Comparison of ENCODE assay signal across 7 cellular contexts in genomic region chr11:64869571-64870175, GRCh38. TPM values are rescaled to one million over a fixed set of nuclear protein-coding genes. Genes with fewer than 3 reads are reported as not detected.
DNase-seq lines count a peak whose midpoint lies in the region; ATAC-seq, FAIRE-seq and TF ChIP-seq lines count a peak whose summit lies in the region.
"Had no signal": no experiment of that assay in that cellular context is flagged by ENCODE, and none has a peak within 500 bp of the region (broad histone marks: within the 10 kb centered on the region; RNA-seq: fewer than 3 reads in every experiment).

No MANE protein-coding gene starts in this region.

- H3K9me3 ChIP-seq in K562 (replicated peaks; ENCODE audit: control insufficient read depth, insufficient read depth, low read depth, low read length) = no peaks in the 10 kb centered on the region

- peaks cover 4% of the 10 kb centered on the region for H3K27me3 Mint-ChIP-seq in GM23338 (ENCODE audit: insufficient read depth, low read depth, poor library complexity)
- no peaks in the 10 kb centered on the region for H3K27me3 Mint-ChIP-seq in osteocyte (ENCODE audit: unreplicated experiment)

- FAIRE-seq in K562 (lab: Jason Lieb, UNC) = no peak

- WGBS in K562 (ENCODE audit: insufficient coverage, low coverage, missing lambda C conversion rate) = 93% methylated on average over 8 of the region's 9 CpGs

- no peak for TF ChIP-seq POLR2A in K562 (conservative IDR thresholded peaks at IDR 0.05)

- no peak for DNase-seq in GM23338 (ENCODE audit: low spot score)
- DNase-seq in K562 (ENCODE audit: extremely low read depth in 1 of 4, low spot score in 3 of 4) = peak in 2 of 4 experiments; percentile 19 to 31
- DNase-seq in osteocyte (ENCODE audit: extremely low spot score, unreplicated experiment) = no peak
- no peak for DNase-seq in AG08395 (ENCODE audit: low spot score)
- DNase-seq: NCI-H2107 had no signal

- H3K4me1 Mint-ChIP-seq in GM23338 (peaks cover 3% of the 10 kb centered on the region; the same call in 1 of the 3 replicates), osteocyte (ENCODE audit: unreplicated experiment) (peaks cover 58% of the 10 kb centered on the region)

- no peaks in the 10 kb centered on the region for H3K27me3 ChIP-seq in GM23338 (ENCODE audit: insufficient read depth)
- H3K27me3 ChIP-seq in K562 (ENCODE audit: control insufficient read depth in 2 of 2, insufficient read depth in 2 of 2, low read length in 2 of 2) = no peaks in the 10 kb centered on the region; a peak in 1 of 5 replicates

- no peaks in the 10 kb centered on the region for H4K20me1 ChIP-seq in GM23338 (replicated peaks; ENCODE audit: insufficient read depth)
- H4K20me1 ChIP-seq in K562 (replicated peaks; ENCODE audit: control insufficient read depth, insufficient read depth, low read length) = peaks cover 8% of the 10 kb centered on the region; the same call in 1 of the 2 replicates

- intact Hi-C loops in K562 (cut with micrococcal nuclease) = loop anchor here (2.0 kb wide), 1 partner anchor 19 kb away; no protein-coding TSS in a partner anchor

- peaks cover 6% of the 10 kb centered on the region; the same call in 2 of the 3 replicates for H3K36me3 Mint-ChIP-seq in GM23338 (ENCODE audit: low read depth)
- peaks cover 15% of the 10 kb centered on the region for H3K36me3 Mint-ChIP-seq in osteocyte (ENCODE audit: unreplicated experiment)

- no peak overlapping the region for H3K27ac ChIP-seq in GM23338 (ENCODE audit: low read depth)
- peak overlapping the region; percentile 66 for H3K27ac ChIP-seq in K562 (ENCODE audit: extremely low read depth, low read depth, low read length)

- H2AFZ ChIP-seq in GM23338 (no peak overlapping the region), K562 (ENCODE audit: low read depth, low read length) (no peak overlapping the region)

- no peak for TF ChIP-seq EP300 in K562 (IDR thresholded peaks at IDR 0.05; ENCODE audit: low read length)

- H3K4me2 ChIP-seq in GM23338 (no peak overlapping the region), K562 (ENCODE audit: insufficient read depth, low read length) (peak overlapping the region; percentile 62)

- no peaks in the 10 kb centered on the region for H3K9me2 ChIP-seq in GM23338 (ENCODE audit: insufficient read depth)

- peak in 1 of 2 experiments; percentile 21; a peak in 1 of 4 replicates for TF ChIP-seq RAD21 in K562 (CRISPR knock-in tag; conservative IDR thresholded peaks at IDR 0.05 in 1 of 2, IDR thresholded peaks at IDR 0.05 in 1 of 2)

- TF ChIP-seq CTCF in GM23338 (conservative IDR thresholded peaks at IDR 0.05; ENCODE audit: low read depth in 2 of 2) (peak; percentile 40 to 54; a peak in 3 of 4 replicates), K562 (IDR thresholded peaks at IDR 0.05 in 2 of 3, conservative IDR thresholded peaks at IDR 0.05 in 1 of 3; ENCODE audit: insufficient read depth in 2 of 3, low read depth in 1 of 3, low read length in 3 of 3) (peak; percentile 30 to 41 (median 35); a peak in 4 of 6 replicates), osteocyte (IDR thresholded peaks at IDR 0.05) (peak; percentile 34)

- POLR2A ChIA-PET in K562 (lab: Yijun Ruan, JAX) = interaction anchor here (0.8 to 9.6 kb wide), 7 partner anchors 7 to 23 kb away, joined by 3 to 109 read pairs (median 6); partner anchors contain the start of gene EHD1

- no peaks in the 10 kb centered on the region for H3K4me1 ChIP-seq in GM23338 (ENCODE audit: insufficient read depth)
- peaks cover 37 to 52% of the 10 kb centered on the region in 2 experiments for H3K4me1 ChIP-seq in K562 (replicated peaks in 1 of 2; ENCODE audit: control insufficient read depth in 2 of 2, insufficient read depth in 2 of 2, low read length in 2 of 2)

- H3K9me3 Mint-ChIP-seq in GM23338 = no peaks in the 10 kb centered on the region
- no peaks in the 10 kb centered on the region for H3K9me3 Mint-ChIP-seq in osteocyte (ENCODE audit: unreplicated experiment)

- H3K27ac Mint-ChIP-seq in GM23338 (peak overlapping the region; percentile 27; the same call in 1 of the 2 replicates), osteocyte (ENCODE audit: unreplicated experiment) (peak overlapping the region; percentile 74)

- no peaks in the 10 kb centered on the region for H3F3A ChIP-seq in GM23338 (replicated peaks; ENCODE audit: low read depth)

- H3K79me2 ChIP-seq in GM23338 (replicated peaks; ENCODE audit: insufficient read depth) (peaks cover 11% of the 10 kb centered on the region), K562 (ENCODE audit: control insufficient read depth, insufficient read depth, low read length) (peaks cover 76% of the 10 kb centered on the region)

- H3K9ac ChIP-seq in K562 (ENCODE audit: insufficient read depth in 1 of 2, low read depth in 2 of 2, low read length in 2 of 2) = peak overlapping the region; percentile 22 to 85; a peak in 3 of 4 replicates

- in situ Hi-C loops in K562 (cut with MboI) = no loop called here

- H3K4me3 Mint-ChIP-seq in GM23338 (no peak overlapping the region), osteocyte (ENCODE audit: unreplicated experiment) (no peak overlapping the region)

- no peak overlapping the region for H3K4me3 ChIP-seq in GM23338
- H3K4me3 ChIP-seq in K562 = no peak overlapping the region

- no TSS peak for BruUV-seq in K562 (replicated peaks; lab: Mats Ljungman, UMichigan)

- peaks cover 3% of the 10 kb centered on the region for H3K9me1 ChIP-seq in K562 (ENCODE audit: control insufficient read depth, insufficient read depth, low read length)

- peak; percentile 85 for ATAC-seq in GM23338
- ATAC-seq in K562 = peak; percentile 60
- ATAC-seq in HG02642 (IDR thresholded peaks at IDR 0.05; ENCODE audit: poor library complexity, unreplicated experiment) = no peak
- ATAC-seq in GM19351 (IDR thresholded peaks at IDR 0.05; ENCODE audit: unreplicated experiment) = no peak

- CTCF ChIA-PET in K562 (lab: Yijun Ruan, JAX; ENCODE audit: low intra/inter-chr PET ratio) = no interaction called here

- no peaks in the 10 kb centered on the region for H3K36me3 ChIP-seq in GM23338 (ENCODE audit: insufficient read depth)
- peaks cover 58% of the 10 kb centered on the region; the same call in 2 of the 3 replicates for H3K36me3 ChIP-seq in K562 (ENCODE audit: control insufficient read depth, insufficient read depth, low read length)

RNA-seq across cellular contexts. Expression of gene EHD1, which starts 8.7 kb away (rescaled TPM):
- 43.8 and 69.7 TPM in 2 replicates for total RNA-seq in GM23338 (2014; rRNA removed; shearing (Covaris generic))
- polyA plus RNA-seq in GM23338 (2016; fragmentation: Nextera tagmentation; extraction: Ambion mirVana) = 16.7 and 16.9 TPM in 2 replicates
- 20.8 and 92.1 TPM in 2 replicates for total RNA-seq in K562 (2011; cell fraction: chromatin; rRNA removed; ENCODE audit: low replicate concordance)
- total RNA-seq in K562 (2011; cell fraction: nucleolus; rRNA removed) = 57.7 and 64.3 TPM in 2 replicates
- 24.2 and 37.8 TPM in 2 replicates for total RNA-seq in K562 (2011; cell fraction: nucleoplasm; rRNA removed)
- 39.1 and 40.0 TPM in 2 replicates for total RNA-seq in K562 (2014; rRNA removed)
- 7.2 and 11.5 TPM in 2 replicates for total RNA-seq in K562 (2014; rRNA removed; fragmentation: Illumina TruSeq; extraction: Trizol)
- 12.7 and 12.9 TPM in 2 replicates for total RNA-seq in K562 (2015; rRNA removed; fragmentation: Illumina TruSeq; extraction: Trizol)
- total RNA-seq in K562 (2021) = 65.0 and 69.6 TPM in 2 replicates
- polyA plus RNA-seq in K562 (2011; rRNA removed) = 16.4 and 34.2 TPM in 2 replicates
- polyA plus RNA-seq in K562 (2011; cell fraction: cytosol; rRNA removed) = 30.6 and 56.6 TPM in 2 replicates
- polyA plus RNA-seq in K562 (2011; cell fraction: nucleus; rRNA removed) = 30.2 and 48.9 TPM in 2 replicates
- polyA plus RNA-seq in K562 (2012) = 38.5 and 52.8 TPM in 2 replicates
- 41.0 and 45.1 TPM in 2 replicates for polyA plus RNA-seq in K562 (2014; fragmentation: Illumina TruSeq; extraction: Trizol)
- under 1 TPM; 0.46 to 0.59 TPM for polyA plus RNA-seq in K562 (2014; fragmentation: Nextera tagmentation; extraction: Ambion mirVana)
- 26.8 and 27.3 TPM in 2 replicates for polyA plus RNA-seq in K562 (2014; rRNA removed)
- polyA minus RNA-seq in K562 (2011; rRNA and poly(A)+ RNA removed) = 26.8 and 39.2 TPM in 2 replicates
- 50.9 and 64.3 TPM in 2 replicates for polyA minus RNA-seq in K562 (2011; cell fraction: cytosol; rRNA and poly(A)+ RNA removed)
- polyA minus RNA-seq in K562 (2011; cell fraction: nucleus; rRNA and poly(A)+ RNA removed) = 17.4 and 22.8 TPM in 2 replicates
- 57.4 and 61.0 TPM in 2 replicates for total RNA-seq in osteocyte

RNA-seq across cellular contexts. Expression of gene CDC42BPG, which starts 25.2 kb away (rescaled TPM):
- 10.1 and 11.6 TPM in 2 replicates for total RNA-seq in GM23338 (2014; rRNA removed; shearing (Covaris generic))
- polyA plus RNA-seq in GM23338 (2016; fragmentation: Nextera tagmentation; extraction: Ambion mirVana) (1.8 and 2.3 TPM in 2 replicates), K562 (2011; rRNA removed) (2.2 and 3.6 TPM in 2 replicates), K562 (2014; fragmentation: Illumina TruSeq; extraction: Trizol) (1.8 and 4.6 TPM in 2 replicates), K562 (2014; fragmentation: Nextera tagmentation; extraction: Ambion mirVana) (under 1 TPM; 0.04 to 0.08 TPM), K562 (2014; rRNA removed) (7.9 and 11.8 TPM in 2 replicates)
- total RNA-seq in K562 (2011; cell fraction: chromatin; rRNA removed; ENCODE audit: low replicate concordance) = 19.1 and 64.6 TPM in 2 replicates
- 33.3 and 37.9 TPM in 2 replicates for total RNA-seq in K562 (2011; cell fraction: nucleolus; rRNA removed)
- total RNA-seq in K562 (2011; cell fraction: nucleoplasm; rRNA removed) = 16.2 and 19.7 TPM in 2 replicates
- total RNA-seq in K562 (2014; rRNA removed) (4.0 and 7.1 TPM in 2 replicates), K562 (2014; rRNA removed; fragmentation: Illumina TruSeq; extraction: Trizol) (0.99 and 1.1 TPM in 2 replicates), K562 (2015; rRNA removed; fragmentation: Illumina TruSeq; extraction: Trizol) (2.1 and 2.5 TPM in 2 replicates), K562 (2021) (7.4 and 8.8 TPM in 2 replicates), osteocyte (0.68 and 1.7 TPM in 2 replicates)
- 2.0 and 4.5 TPM in 2 replicates for polyA plus RNA-seq in K562 (2011; cell fraction: cytosol; rRNA removed)
- 15.1 and 28.5 TPM in 2 replicates for polyA plus RNA-seq in K562 (2011; cell fraction: nucleus; rRNA removed)
- 4.7 and 6.3 TPM in 2 replicates for polyA plus RNA-seq in K562 (2012)
- 2.1 and 3.0 TPM in 2 replicates for polyA minus RNA-seq in K562 (2011; rRNA and poly(A)+ RNA removed)
- polyA minus RNA-seq in K562 (2011; cell fraction: cytosol; rRNA and poly(A)+ RNA removed) = 3.2 and 3.5 TPM in 2 replicates
- 12.1 and 12.2 TPM in 2 replicates for polyA minus RNA-seq in K562 (2011; cell fraction: nucleus; rRNA and poly(A)+ RNA removed)

RNA-seq across cellular contexts. Expression of gene ATG2A, which starts 47.3 kb away (rescaled TPM):
- total RNA-seq in GM23338 (2014; rRNA removed; shearing (Covaris generic)) = 26.2 and 31.7 TPM in 2 replicates
- 8.7 and 9.2 TPM in 2 replicates for polyA plus RNA-seq in GM23338 (2016; fragmentation: Nextera tagmentation; extraction: Ambion mirVana)
- 50.6 and 183 TPM in 2 replicates for total RNA-seq in K562 (2011; cell fraction: chromatin; rRNA removed; ENCODE audit: low replicate concordance)
- 131 and 133 TPM in 2 replicates for total RNA-seq in K562 (2011; cell fraction: nucleolus; rRNA removed)
- 70.0 and 70.2 TPM in 2 replicates for total RNA-seq in K562 (2011; cell fraction: nucleoplasm; rRNA removed)
- total RNA-seq in K562 (2014; rRNA removed) = 22.2 and 22.4 TPM in 2 replicates
- 3.2 and 3.6 TPM in 2 replicates for total RNA-seq in K562 (2014; rRNA removed; fragmentation: Illumina TruSeq; extraction: Trizol)
- 6.2 and 7.7 TPM in 2 replicates for total RNA-seq in K562 (2015; rRNA removed; fragmentation: Illumina TruSeq; extraction: Trizol)
- 37.7 and 45.9 TPM in 2 replicates for total RNA-seq in K562 (2021)
- polyA plus RNA-seq in K562 (2011; rRNA removed) = 4.6 and 11.2 TPM in 2 replicates
- 6.2 and 17.3 TPM in 2 replicates for polyA plus RNA-seq in K562 (2011; cell fraction: cytosol; rRNA removed)
- 42.8 and 78.0 TPM in 2 replicates for polyA plus RNA-seq in K562 (2011; cell fraction: nucleus; rRNA removed)
- polyA plus RNA-seq in K562 (2012) = 22.5 and 32.9 TPM in 2 replicates
- polyA plus RNA-seq in K562 (2014; fragmentation: Illumina TruSeq; extraction: Trizol) = 5.2 and 15.8 TPM in 2 replicates
- polyA plus RNA-seq in K562 (2014; fragmentation: Nextera tagmentation; extraction: Ambion mirVana) = under 1 TPM; 0.25 to 0.53 TPM
- polyA plus RNA-seq in K562 (2014; rRNA removed) = 21.0 and 21.6 TPM in 2 replicates
- 5.7 and 7.2 TPM in 2 replicates for polyA minus RNA-seq in K562 (2011; rRNA and poly(A)+ RNA removed)
- 18.2 and 19.4 TPM in 2 replicates for polyA minus RNA-seq in K562 (2011; cell fraction: cytosol; rRNA and poly(A)+ RNA removed)
- polyA minus RNA-seq in K562 (2011; cell fraction: nucleus; rRNA and poly(A)+ RNA removed) = 45.1 and 49.8 TPM in 2 replicates
- total RNA-seq in osteocyte = 23.6 and 28.7 TPM in 2 replicates

RNA-seq across cellular contexts. Expression of gene PPP2R5B, which starts 54.8 kb away (rescaled TPM):
- 3.3 and 5.8 TPM in 2 replicates for total RNA-seq in GM23338 (2014; rRNA removed; shearing (Covaris generic))
- polyA plus RNA-seq in GM23338 (2016; fragmentation: Nextera tagmentation; extraction: Ambion mirVana) = 2.6 and 2.8 TPM in 2 replicates
- 18.6 and 35.5 TPM in 2 replicates for total RNA-seq in K562 (2011; cell fraction: chromatin; rRNA removed; ENCODE audit: low replicate concordance)
- total RNA-seq in K562 (2011; cell fraction: nucleolus; rRNA removed) = 16.1 and 22.7 TPM in 2 replicates
- 17.8 and 18.6 TPM in 2 replicates for total RNA-seq in K562 (2011; cell fraction: nucleoplasm; rRNA removed)
- total RNA-seq in K562 (2014; rRNA removed) = 3.3 and 5.2 TPM in 2 replicates
- total RNA-seq in K562 (2014; rRNA removed; fragmentation: Illumina TruSeq; extraction: Trizol) = 1.8 and 3.2 TPM in 2 replicates
- total RNA-seq in K562 (2015; rRNA removed; fragmentation: Illumina TruSeq; extraction: Trizol) = 2.5 and 2.6 TPM in 2 replicates
- 6.4 and 7.8 TPM in 2 replicates for total RNA-seq in K562 (2021)
- polyA plus RNA-seq in K562 (2011; rRNA removed) = 7.3 and 11.1 TPM in 2 replicates
- polyA plus RNA-seq in K562 (2011; cell fraction: cytosol; rRNA removed) = 9.0 and 9.1 TPM in 2 replicates
- 46.9 and 48.0 TPM in 2 replicates for polyA plus RNA-seq in K562 (2011; cell fraction: nucleus; rRNA removed)
- 5.8 and 10.7 TPM in 2 replicates for polyA plus RNA-seq in K562 (2012)
- polyA plus RNA-seq in K562 (2014; fragmentation: Illumina TruSeq; extraction: Trizol) = 5.1 and 5.2 TPM in 2 replicates
- polyA plus RNA-seq in K562 (2014; fragmentation: Nextera tagmentation; extraction: Ambion mirVana) = under 1 TPM; 0.10 to 0.13 TPM
- 5.1 and 6.1 TPM in 2 replicates for polyA plus RNA-seq in K562 (2014; rRNA removed)
- 3.4 and 4.0 TPM in 2 replicates for polyA minus RNA-seq in K562 (2011; rRNA and poly(A)+ RNA removed)
- 3.6 and 3.9 TPM in 2 replicates for polyA minus RNA-seq in K562 (2011; cell fraction: cytosol; rRNA and poly(A)+ RNA removed)
- polyA minus RNA-seq in K562 (2011; cell fraction: nucleus; rRNA and poly(A)+ RNA removed) = 4.8 and 5.9 TPM in 2 replicates
- 21.3 and 26.8 TPM in 2 replicates for total RNA-seq in osteocyte

RNA-seq across cellular contexts. Expression of gene MEN1, which starts 59.3 kb away (rescaled TPM):
- 38.9 and 45.2 TPM in 2 replicates for total RNA-seq in GM23338 (2014; rRNA removed; shearing (Covaris generic))
- 27.2 and 31.6 TPM in 2 replicates for polyA plus RNA-seq in GM23338 (2016; fragmentation: Nextera tagmentation; extraction: Ambion mirVana)
- total RNA-seq in K562 (2011; cell fraction: chromatin; rRNA removed; ENCODE audit: low replicate concordance) = 33.3 and 80.8 TPM in 2 replicates
- 78.7 and 86.4 TPM in 2 replicates for total RNA-seq in K562 (2011; cell fraction: nucleolus; rRNA removed)
- total RNA-seq in K562 (2011; cell fraction: nucleoplasm; rRNA removed) = 51.5 and 54.8 TPM in 2 replicates
- 24.3 and 29.4 TPM in 2 replicates for total RNA-seq in K562 (2014; rRNA removed)
- total RNA-seq in K562 (2014; rRNA removed; fragmentation: Illumina TruSeq; extraction: Trizol) = 6.3 and 7.3 TPM in 2 replicates
- 12.3 and 15.0 TPM in 2 replicates for total RNA-seq in K562 (2015; rRNA removed; fragmentation: Illumina TruSeq; extraction: Trizol)
- 55.7 and 57.2 TPM in 2 replicates for total RNA-seq in K562 (2021)
- polyA plus RNA-seq in K562 (2011; rRNA removed) = 19.3 and 34.7 TPM in 2 replicates
- polyA plus RNA-seq in K562 (2011; cell fraction: cytosol; rRNA removed) = 22.5 and 54.7 TPM in 2 replicates
- 88.7 and 149 TPM in 2 replicates for polyA plus RNA-seq in K562 (2011; cell fraction: nucleus; rRNA removed)
- polyA plus RNA-seq in K562 (2012) = 41.1 and 44.4 TPM in 2 replicates
- 42.7 and 48.3 TPM in 2 replicates for polyA plus RNA-seq in K562 (2014; fragmentation: Illumina TruSeq; extraction: Trizol)
- polyA plus RNA-seq in K562 (2014; fragmentation: Nextera tagmentation; extraction: Ambion mirVana) = 1 to 10 TPM; 3.4 to 3.9 TPM
- polyA plus RNA-seq in K562 (2014; rRNA removed) = 40.5 and 42.5 TPM in 2 replicates
- polyA minus RNA-seq in K562 (2011; rRNA and poly(A)+ RNA removed) = 6.3 and 9.1 TPM in 2 replicates
- 24.1 and 29.2 TPM in 2 replicates for polyA minus RNA-seq in K562 (2011; cell fraction: cytosol; rRNA and poly(A)+ RNA removed)
- polyA minus RNA-seq in K562 (2011; cell fraction: nucleus; rRNA and poly(A)+ RNA removed) = 19.9 and 21.0 TPM in 2 replicates
- 27.1 and 29.2 TPM in 2 replicates for total RNA-seq in osteocyte

Comparison
In these comparisons a context has a peak if more than half of its experiments do, and no peak if none do; other contexts are left out.
1. ATAC-seq: peak in GM23338 (single experiment) and K562 (single experiment); none in HG02642 (single experiment) and GM19351 (single experiment).
2. Peak in every context shown above with its lines, with median percentiles within 50 percentile points of each other: CTCF ChIP-seq.